23 cellular contexts compared by ENCODE assay signal in genomic region chr18:27661320-27662049, GRCh38.
A peak's percentile ranks its signal among the peaks of the same experiment; 100 is the strongest.
DNase-seq lines count a peak whose midpoint lies in the region; ATAC-seq and TF ChIP-seq lines count a peak whose summit lies in the region.
"Had no signal": no experiment of that assay in that cellular context is flagged by ENCODE, and none has a peak within 500 bp of the region (broad histone marks: within the 10 kb centered on the region; RNA-seq: fewer than 3 reads in every experiment).

No MANE protein-coding gene starts in this region.

- ATAC-seq in GM23338: peak; percentile 73
- peak; percentile 58 for ATAC-seq in body of pancreas
- no peak for ATAC-seq in HG02852 (IDR thresholded peaks at IDR 0.05; ENCODE audit: unreplicated experiment)
- ATAC-seq in HG02870 (IDR thresholded peaks at IDR 0.05; ENCODE audit: unreplicated experiment): no peak
- ATAC-seq: activated T-cell treated with anti-CD3 and anti-CD28 coated beads, Interleukin-2, amount 50 U/mL, for 4 hours; GM12878; naive thymus-derived CD4-positive, alpha-beta T cell; stimulated activated memory B cell treated with anti-CD40 and anti-IgM and Interleukin-4, amounts not matched to agents 10 μg/mL and 1 μg/mL and 100 μg/mL, for 72 hours had no signal

- peak; percentile 43 for DNase-seq in GM23338 (ENCODE audit: low spot score)
- DNase-seq in NCI-H146 (lab: John Stamatoyannopoulos, UW): peak; percentile 60
- peak in 1 of 4 donors; percentile 3 for DNase-seq in body of pancreas
- peak; percentile 20 for DNase-seq in midbrain (lab: John Stamatoyannopoulos, UW)
- no peak for DNase-seq in COLO829 (ENCODE audit: low spot score)
- DNase-seq in RKO (ENCODE audit: low spot score): no peak
- DNase-seq: activated CD4-positive, alpha-beta memory T cell treated with anti-CD3 and anti-CD28 coated beads for 36 hours; activated naive CD8-positive, alpha-beta T cell treated with anti-CD3 and anti-CD28 coated beads for 36 hours; activated T-cell treated with anti-CD3 and anti-CD28 coated beads, Interleukin-2, amount 50 U/mL, for 4 hours; COR-L47; GDM1; H7; naive thymus-derived CD4-positive, alpha-beta T cell; NCI-H1417 treated with DMSO at 0.1 percent for 48 hours; NCI-H526 treated with DMSO at 0.1 percent for 48 hours; Peyer's patch; thyroid gland had no signal

- H3K4me2 ChIP-seq in GM23338: peak overlapping the region; percentile 22; the same call in 1 of the 2 replicates

- no peaks in the 10 kb centered on the region for H3K9me3 ChIP-seq in body of pancreas
- H3K9me3 ChIP-seq: Peyer's patch, thyroid gland had no signal

- H3K4me1 ChIP-seq in GM23338 (ENCODE audit: insufficient read depth) (peaks cover 37% of the 10 kb centered on the region), body of pancreas (peaks cover 22% of the 10 kb centered on the region)
- H3K4me1 ChIP-seq: Peyer's patch, thyroid gland had no signal

- H3K4me1 Mint-ChIP-seq in GM23338: peaks cover 33% of the 10 kb centered on the region
- H3K4me1 Mint-ChIP-seq: activated naive CD8-positive, alpha-beta T cell treated with anti-CD3 and anti-CD28 coated beads for 36 hours; naive thymus-derived CD4-positive, alpha-beta T cell; stimulated activated memory B cell treated with anti-CD40 and anti-IgM and Interleukin-4, amounts not matched to agents 10 μg/mL and 1 μg/mL and 100 μg/mL, for 72 hours had no signal

- H3K4me3 ChIP-seq in GM23338: no peak overlapping the region
- H3K4me3 ChIP-seq in body of pancreas: no peak overlapping the region
- H3K4me3 ChIP-seq: GM12878, lung, Peyer's patch, thyroid gland had no signal

- no peak for TF ChIP-seq POLR2A in body of pancreas (IDR thresholded peaks at IDR 0.05)

- H3K27ac ChIP-seq in GM23338 (ENCODE audit: low read depth): peak overlapping the region; percentile 59; the same call in 1 of the 2 replicates
- H3K27ac ChIP-seq in body of pancreas: peak overlapping the region in 1 of 4 donors; percentile 18
- H3K27ac ChIP-seq: Peyer's patch, thyroid gland had no signal

- H3K27ac Mint-ChIP-seq in GM23338: no peak overlapping the region; the same call in 1 of the 2 replicates
- H3K27ac Mint-ChIP-seq: activated CD4-positive, alpha-beta memory T cell treated with anti-CD3 and anti-CD28 coated beads for 36 hours; activated naive CD8-positive, alpha-beta T cell treated with anti-CD3 and anti-CD28 coated beads for 36 hours; dendritic cell treated with granulocyte-macrophage colony-stimulating factor and Interleukin-4, amounts not matched to agents 40 ng/mL and 50 ng/mL, for 4 days; naive thymus-derived CD4-positive, alpha-beta T cell; stimulated activated memory B cell treated with anti-CD40 and anti-IgM and Interleukin-4, amounts not matched to agents 10 μg/mL and 1 μg/mL and 100 μg/mL, for 72 hours had no signal

- H3K27me3 ChIP-seq in GM23338 (ENCODE audit: insufficient read depth) (no peaks in the 10 kb centered on the region), body of pancreas (peaks cover 0 to 4% of the 10 kb centered on the region in 2 donors)
- H3K27me3 ChIP-seq: Peyer's patch, thyroid gland had no signal

- TF ChIP-seq CTCF in GM23338 (conservative IDR thresholded peaks at IDR 0.05; ENCODE audit: low read depth in 2 of 2): no peak
- no peak for TF ChIP-seq CTCF in body of pancreas (IDR thresholded peaks at IDR 0.05)

- no peaks in the 10 kb centered on the region for H3K27me3 Mint-ChIP-seq in GM23338 (ENCODE audit: insufficient read depth, low read depth, poor library complexity)
- H3K27me3 Mint-ChIP-seq: activated CD4-positive, alpha-beta memory T cell treated with anti-CD3 and anti-CD28 coated beads for 36 hours; activated naive CD8-positive, alpha-beta T cell treated with anti-CD3 and anti-CD28 coated beads for 36 hours; dendritic cell treated with granulocyte-macrophage colony-stimulating factor and Interleukin-4, amounts not matched to agents 40 ng/mL and 50 ng/mL, for 4 days; naive thymus-derived CD4-positive, alpha-beta T cell; stimulated activated memory B cell treated with anti-CD40 and anti-IgM and Interleukin-4, amounts not matched to agents 10 μg/mL and 1 μg/mL and 100 μg/mL, for 72 hours had no signal

- H3K4me3 Mint-ChIP-seq in GM23338: no peak overlapping the region
- H3K4me3 Mint-ChIP-seq: activated CD4-positive, alpha-beta memory T cell treated with anti-CD3 and anti-CD28 coated beads for 36 hours; activated naive CD8-positive, alpha-beta T cell treated with anti-CD3 and anti-CD28 coated beads for 36 hours; activated T-cell treated with anti-CD3 and anti-CD28 coated beads, Interleukin-2, amount 50 U/mL, for 4 hours; dendritic cell treated with granulocyte-macrophage colony-stimulating factor and Interleukin-4, amounts not matched to agents 40 ng/mL and 50 ng/mL, for 4 days; naive thymus-derived CD4-positive, alpha-beta T cell; stimulated activated memory B cell treated with anti-CD40 and anti-IgM and Interleukin-4, amounts not matched to agents 10 μg/mL and 1 μg/mL and 100 μg/mL, for 72 hours had no signal

- intact Hi-C loops in body of pancreas (cut with DNase I): no loop called here

- no peaks in the 10 kb centered on the region for H3K79me2 ChIP-seq in GM23338 (replicated peaks; ENCODE audit: insufficient read depth)

- H3K9me2 ChIP-seq in GM23338 (ENCODE audit: insufficient read depth): no peaks in the 10 kb centered on the region

- H3F3A ChIP-seq in GM23338 (replicated peaks; ENCODE audit: low read depth): no peaks in the 10 kb centered on the region

- H3K36me3 Mint-ChIP-seq in GM23338 (ENCODE audit: low read depth): no peaks in the 10 kb centered on the region
- H3K36me3 Mint-ChIP-seq: activated CD4-positive, alpha-beta memory T cell treated with anti-CD3 and anti-CD28 coated beads for 36 hours; activated naive CD8-positive, alpha-beta T cell treated with anti-CD3 and anti-CD28 coated beads for 36 hours; naive thymus-derived CD4-positive, alpha-beta T cell; stimulated activated memory B cell treated with anti-CD40 and anti-IgM and Interleukin-4, amounts not matched to agents 10 μg/mL and 1 μg/mL and 100 μg/mL, for 72 hours had no signal

- WGBS in body of pancreas, 2 donors: 16 to 19% methylated on average over 8 of the region's 8 CpGs

- H4K20me1 ChIP-seq in GM23338 (replicated peaks; ENCODE audit: insufficient read depth): no peaks in the 10 kb centered on the region

- no peaks in the 10 kb centered on the region for H3K9me3 Mint-ChIP-seq in GM23338
- H3K9me3 Mint-ChIP-seq: activated naive CD8-positive, alpha-beta T cell treated with anti-CD3 and anti-CD28 coated beads for 36 hours; activated T-cell treated with anti-CD3 and anti-CD28 coated beads, Interleukin-2, amount 50 U/mL, for 4 hours; dendritic cell treated with granulocyte-macrophage colony-stimulating factor and Interleukin-4, amounts not matched to agents 40 ng/mL and 50 ng/mL, for 4 days had no signal

- peak overlapping the region; percentile 52 for H2AFZ ChIP-seq in GM23338

- no peaks in the 10 kb centered on the region for H3K36me3 ChIP-seq in GM23338 (ENCODE audit: insufficient read depth)
- H3K36me3 ChIP-seq in body of pancreas (replicated peaks in 1 of 2; ENCODE audit: insufficient read depth in 1 of 2, low read depth in 2 of 2): no peaks in the 10 kb centered on the region
- H3K36me3 ChIP-seq: Peyer's patch, thyroid gland had no signal

TF ChIP-seq in GM23338, 12 proteins besides CTCF, POLR2A, EP300 and RAD21 (continues in another document):
- TF ChIP-seq ZNF114 (CRISPR knock-in tag; IDR thresholded peaks at IDR 0.05) (no peak), STAT1 (IDR thresholded peaks at IDR 0.05; ENCODE audit: unreplicated experiment) (no peak), NANOG (IDR thresholded peaks at IDR 0.05; ENCODE audit: borderline replicate concordance) (peak; percentile 62; the same call in 1 of the 2 replicates)

Comparison
In these comparisons a context has a peak if more than half of its experiments do, and no peak if none do; other contexts are left out.
1. ATAC-seq: peak in GM23338 (single experiment) and body of pancreas (single experiment); none in HG02852 (single experiment) and HG02870 (single experiment).
2. DNase-seq: peak in GM23338 (single experiment), NCI-H146 (single experiment) and midbrain (single experiment); none in COLO829 (single experiment) and RKO (single experiment).